In genomic region chr2:145006957-145007672, GRCh38 we compare ENCODE assay signal across 10 cellular contexts.
DNase-seq lines count a peak whose midpoint lies in the region; ATAC-seq lines count a peak whose summit lies in the region.
"Had no signal": no experiment of that assay in that cellular context is flagged by ENCODE, and none has a peak within 500 bp of the region (broad histone marks: within the 10 kb centered on the region; RNA-seq: fewer than 3 reads in every experiment).

No MANE protein-coding gene starts in this region.

- CTCF ChIA-PET in activated CD4-positive, alpha-beta T cell treated with anti-CD3 and anti-CD28 coated beads, Interleukin-2, amount 10 ng/mL, durations not matched to agents 7 days and 5 days (lab: Charles Lee): no interaction called here

- DNase-seq in ELR (ENCODE audit: low read depth) (peak; percentile 99), T1000 (lab: John Stamatoyannopoulos, UW) (peak; percentile 66), foreskin melanocyte (peak; percentile 63), skeletal muscle cell (ENCODE audit: low read depth) (peak; percentile 97)
- no peak for DNase-seq in activated CD8-positive, alpha-beta memory T cell treated with anti-CD3 and anti-CD28 coated beads, Interleukin-2, amount 50 U/mL, for 4 hours
- no peak for DNase-seq in effector CD8-positive, alpha-beta T cell (lab: John Stamatoyannopoulos, UW)
- DNase-seq in activated CD4-positive, alpha-beta T cell treated with anti-CD3 and anti-CD28 coated beads, Interleukin-2, amount 10 ng/mL, durations not matched to agents 7 days and 5 days: no peak
- DNase-seq: central memory CD4-positive, alpha-beta T cell; NCI-H146 had no signal

- no peak overlapping the region for H3K27ac Mint-ChIP-seq in activated CD4-positive, alpha-beta T cell treated with anti-CD3 and anti-CD28 coated beads, Interleukin-2, amount 10 ng/mL, durations not matched to agents 7 days and 5 days

- H3K27me3 Mint-ChIP-seq in activated CD4-positive, alpha-beta T cell treated with anti-CD3 and anti-CD28 coated beads, Interleukin-2, amount 10 ng/mL, durations not matched to agents 7 days and 5 days: no peaks in the 10 kb centered on the region

- H3K4me3 Mint-ChIP-seq in activated CD4-positive, alpha-beta T cell treated with anti-CD3 and anti-CD28 coated beads, Interleukin-2, amount 10 ng/mL, durations not matched to agents 7 days and 5 days: no peak overlapping the region

- H3K4me3 ChIP-seq in skeletal muscle cell (ENCODE audit: low read depth, low read length): no peak overlapping the region

- POLR2A ChIA-PET in activated CD4-positive, alpha-beta T cell treated with anti-CD3 and anti-CD28 coated beads, Interleukin-2, amount 10 ng/mL, durations not matched to agents 7 days and 5 days (lab: Charles Lee): no interaction called here

- H3K36me3 Mint-ChIP-seq in activated CD4-positive, alpha-beta T cell treated with anti-CD3 and anti-CD28 coated beads, Interleukin-2, amount 10 ng/mL, durations not matched to agents 7 days and 5 days (ENCODE audit: low read depth): no peaks in the 10 kb centered on the region

- no peaks in the 10 kb centered on the region for H3K4me1 Mint-ChIP-seq in activated CD4-positive, alpha-beta T cell treated with anti-CD3 and anti-CD28 coated beads, Interleukin-2, amount 10 ng/mL, durations not matched to agents 7 days and 5 days

- ATAC-seq in HG03565 (IDR thresholded peaks at IDR 0.05; ENCODE audit: unreplicated experiment): no peak

- H3K9me3 Mint-ChIP-seq in activated CD4-positive, alpha-beta T cell treated with anti-CD3 and anti-CD28 coated beads, Interleukin-2, amount 10 ng/mL, durations not matched to agents 7 days and 5 days: no peaks in the 10 kb centered on the region

Comparison
In these comparisons a context has a peak if more than half of its experiments do, and no peak if none do; other contexts are left out.
1. DNase-seq: peak in ELR (single experiment), T1000 (single experiment), foreskin melanocyte (single experiment) and skeletal muscle cell (single experiment); none in activated CD8-positive, alpha-beta memory T cell treated with anti-CD3 and anti-CD28 coated beads, Interleukin-2, amount 50 U/mL, for 4 hours (single experiment), effector CD8-positive, alpha-beta T cell (single experiment) and activated CD4-positive, alpha-beta T cell treated with anti-CD3 and anti-CD28 coated beads, Interleukin-2, amount 10 ng/mL, durations not matched to agents 7 days and 5 days (single experiment).